Comparison of ENCODE assay signal across 13 cellular contexts in genomic region chr9:127186799-127187198, GRCh38.
A peak's percentile ranks its signal among the peaks of the same experiment; 100 is the strongest.
DNase-seq lines count a peak whose midpoint lies in the region; ATAC-seq and TF ChIP-seq lines count a peak whose summit lies in the region.
"Had no signal": no experiment of that assay in that cellular context is flagged by ENCODE, and none has a peak within 500 bp of the region (broad histone marks: within the 10 kb centered on the region; RNA-seq: fewer than 3 reads in every experiment).

No MANE protein-coding gene starts in this region.

- H3K4me1 ChIP-seq in GM23248 (ENCODE audit: insufficient read depth) (peaks cover 40% of the 10 kb centered on the region), lower lobe of right lung (peaks cover 47% of the 10 kb centered on the region), smooth muscle cell (ENCODE audit: low read depth) (peaks cover 3% of the 10 kb centered on the region)
- H3K4me1 ChIP-seq: BE2C had no signal

- H4K20me1 ChIP-seq in GM23248 (ENCODE audit: insufficient read depth) (no peaks in the 10 kb centered on the region), smooth muscle cell (ENCODE audit: low read depth) (no peaks in the 10 kb centered on the region)

- H3K79me2 ChIP-seq in GM23248 (ENCODE audit: insufficient read depth) (no peaks in the 10 kb centered on the region), smooth muscle cell (ENCODE audit: low read depth) (no peaks in the 10 kb centered on the region)

- intact Hi-C loops in lower lobe of right lung (cut with DNase I) = no loop called here

- H3K4me1 Mint-ChIP-seq in brain = peaks cover 49% of the 10 kb centered on the region
- H3K4me1 Mint-ChIP-seq: activated B cell treated with CpG ODN at 0.5 μM for 24 hours; stimulated activated naive B cell treated with anti-CD40 and anti-IgM and Interleukin-4, amounts not matched to agents 10 μg/mL and 1 μg/mL and 100 μg/mL, for 72 hours had no signal

- H3K36me3 ChIP-seq in GM23248 (ENCODE audit: low read depth) (no peaks in the 10 kb centered on the region), lower lobe of right lung (no peaks in the 10 kb centered on the region), smooth muscle cell (ENCODE audit: low read depth) (no peaks in the 10 kb centered on the region)
- H3K36me3 ChIP-seq: BE2C had no signal

- H3K27me3 Mint-ChIP-seq in brain = peaks cover 3% of the 10 kb centered on the region
- H3K27me3 Mint-ChIP-seq: activated B cell treated with CpG ODN at 0.5 μM for 24 hours; stimulated activated naive B cell treated with anti-CD40 and anti-IgM and Interleukin-4, amounts not matched to agents 10 μg/mL and 1 μg/mL and 100 μg/mL, for 72 hours had no signal

- peak overlapping the region in 4 of 5 experiments; percentile 89 to 95 (median 94) for H3K27ac Mint-ChIP-seq in brain
- H3K27ac Mint-ChIP-seq: activated B cell treated with CpG ODN at 0.5 μM for 24 hours; stimulated activated naive B cell treated with anti-CD40 and anti-IgM and Interleukin-4, amounts not matched to agents 10 μg/mL and 1 μg/mL and 100 μg/mL, for 72 hours had no signal

- peak overlapping the region in 4 of 5 experiments; percentile 3 to 40 (median 27) for H3K4me3 Mint-ChIP-seq in brain
- H3K4me3 Mint-ChIP-seq: activated B cell treated with CpG ODN at 0.5 μM for 24 hours; stimulated activated naive B cell treated with anti-CD40 and anti-IgM and Interleukin-4, amounts not matched to agents 10 μg/mL and 1 μg/mL and 100 μg/mL, for 72 hours had no signal

- H3K27ac ChIP-seq in GM23248 (peak overlapping the region; percentile 99), lower lobe of right lung (peak overlapping the region; percentile 74), smooth muscle cell (ENCODE audit: low read depth) (peak overlapping the region; percentile 78)

- no peak for TF ChIP-seq CTCF in brain (conservative IDR thresholded peaks at IDR 0.05)
- no peak for TF ChIP-seq CTCF in lower lobe of right lung (IDR thresholded peaks at IDR 0.05)
- no peak for TF ChIP-seq CTCF in smooth muscle cell (IDR thresholded peaks at IDR 0.05; ENCODE audit: borderline replicate concordance, insufficient read depth, poor library complexity, severe bottlenecking)

- no peaks in the 10 kb centered on the region for H3K9me2 ChIP-seq in GM23248 (ENCODE audit: insufficient read depth)

- peaks cover 29% of the 10 kb centered on the region for H3F3A ChIP-seq in GM23248 (ENCODE audit: insufficient read depth)
- H3F3A ChIP-seq in smooth muscle cell (ENCODE audit: low read depth) = no peaks in the 10 kb centered on the region

- H3K9me3 ChIP-seq in GM23248 (ENCODE audit: low read depth) = no peaks in the 10 kb centered on the region
- no peaks in the 10 kb centered on the region for H3K9me3 ChIP-seq in lower lobe of right lung
- no peaks in the 10 kb centered on the region for H3K9me3 ChIP-seq in smooth muscle cell (replicated peaks; ENCODE audit: low read depth)
- H3K9me3 ChIP-seq: BE2C, mucosa of descending colon had no signal

- H2AFZ ChIP-seq in GM23248 (peak overlapping the region; percentile 38), smooth muscle cell (ENCODE audit: low read depth) (no peak overlapping the region)

- in situ Hi-C loops in GM23248 (cut with MboI) = no loop called here

- H3K27me3 ChIP-seq in GM23248 (replicated peaks; ENCODE audit: insufficient read depth) (no peaks in the 10 kb centered on the region), lower lobe of right lung (ENCODE audit: low read depth) (no peaks in the 10 kb centered on the region), smooth muscle cell (ENCODE audit: low read depth) (no peaks in the 10 kb centered on the region)
- H3K27me3 ChIP-seq: BE2C had no signal

- H3K9me3 Mint-ChIP-seq in brain = no peaks in the 10 kb centered on the region
- H3K9me3 Mint-ChIP-seq: activated B cell treated with CpG ODN at 0.5 μM for 24 hours; stimulated activated naive B cell treated with anti-CD40 and anti-IgM and Interleukin-4, amounts not matched to agents 10 μg/mL and 1 μg/mL and 100 μg/mL, for 72 hours had no signal

- H3K4me3 ChIP-seq in GM23248 (peak overlapping the region; percentile 26), lower lobe of right lung (no peak overlapping the region), smooth muscle cell (no peak overlapping the region)
- H3K4me3 ChIP-seq: mucosa of descending colon had no signal

- H3K4me2 ChIP-seq in GM23248 (ENCODE audit: unreplicated experiment) (peak overlapping the region; percentile 80), smooth muscle cell (peak overlapping the region; percentile 30)

- H3K36me3 Mint-ChIP-seq in brain = peaks cover 21% of the 10 kb centered on the region

- DNase-seq in GM23248 (no peak), lower lobe of right lung (peak; percentile 12), smooth muscle cell (lab: John Stamatoyannopoulos, UW; ENCODE audit: unreplicated experiment) (no peak), NAMALWA (ENCODE audit: low spot score) (no peak), NCI-H1436 treated with DMSO at 0.1 percent for 48 hours (lab: John Stamatoyannopoulos, UW) (no peak), NCI-H187 treated with DMSO at 0.1 percent for 48 hours (lab: John Stamatoyannopoulos, UW) (no peak)
- DNase-seq: activated B cell treated with CpG ODN at 0.5 μM for 24 hours; BE2C; stimulated activated CD4-positive, alpha-beta T cell treated with anti-CD3 and anti-CD28 coated beads, Interleukin-15, amount 100 ng/mL, for 24 hours; stimulated activated naive B cell treated with anti-CD40 and anti-IgM and Interleukin-4, amounts not matched to agents 10 μg/mL and 1 μg/mL and 100 μg/mL, for 72 hours had no signal

- ATAC-seq in lower lobe of right lung (no peak), HG03159 (IDR thresholded peaks at IDR 0.05; ENCODE audit: unreplicated experiment) (no peak)

- WGBS in GM23248 (ENCODE audit: low coverage in 1 of 2, low lambda C conversion rate in 2 of 2, missing lambda C conversion rate in 2 of 2), 2 experiments = 35 to 38% methylated on average over 7 of the region's 7 CpGs
- WGBS in smooth muscle cell (ENCODE audit: low lambda C conversion rate) = 66% methylated on average over 7 of the region's 7 CpGs

- H3K9ac ChIP-seq in GM23248 (peak overlapping the region; percentile 84), smooth muscle cell (ENCODE audit: low read depth) (peak overlapping the region; percentile 15)
